In the genomic region with DNA sequence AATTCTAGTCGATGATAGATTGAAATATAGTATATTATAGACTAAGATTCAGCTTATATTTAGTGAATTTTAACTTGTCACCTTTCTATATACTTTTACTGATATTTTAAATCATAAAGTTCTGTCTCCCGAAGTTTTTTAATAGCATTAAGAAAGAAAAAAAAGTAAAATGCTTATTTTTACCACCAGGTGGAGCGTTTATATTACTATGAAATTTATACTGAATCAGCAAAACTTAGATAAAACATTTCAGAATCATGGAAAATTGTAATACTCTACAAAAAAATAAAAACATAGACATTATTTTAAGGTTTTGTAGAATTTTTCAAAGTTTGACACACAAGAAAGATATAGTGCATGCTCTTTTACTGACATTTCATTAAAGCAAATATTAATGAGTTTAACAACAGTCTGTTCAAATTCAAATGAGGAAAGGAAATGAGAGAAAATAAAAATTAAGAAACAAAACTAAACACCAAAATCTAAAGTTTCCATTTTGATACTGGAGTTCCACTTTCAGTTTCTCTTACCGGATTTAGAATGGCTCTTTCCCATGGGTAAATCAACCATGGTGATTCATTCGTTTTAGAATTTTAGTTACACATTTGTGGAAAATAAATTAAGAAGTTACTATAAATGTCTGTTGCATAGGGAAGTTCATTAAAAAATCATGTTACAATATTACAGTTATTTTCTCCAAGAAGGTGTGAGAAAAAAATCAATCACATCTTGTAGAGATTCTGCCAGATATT, we compare ENCODE assay signal across 8 cellular contexts.
A peak's percentile ranks its signal among the peaks of the same experiment; 100 is the strongest.
DNase-seq lines count a peak whose midpoint lies in the region; ATAC-seq, FAIRE-seq and TF ChIP-seq lines count a peak whose summit lies in the region.

No MANE protein-coding gene starts in this region.

- DNase-seq in A549 (ENCODE audit: low read depth in 1 of 2, low spot score in 1 of 2) (no peak), fibroblast of mammary gland (ENCODE audit: low read depth) (peak; percentile 51), thyroid gland (no peak), NCI-H82 (lab: John Stamatoyannopoulos, UW) (no peak), activated T-cell treated with anti-CD3 and anti-CD28 coated beads for 4 hours (no peak)
- DNase-seq in stimulated activated CD4-positive, alpha-beta T cell treated with anti-CD3 and anti-CD28 coated beads, Interleukin-4, amount 100 ng/mL, for 1 hour = no peak

- H3K9me3 ChIP-seq in A549 = no peaks in the 10 kb centered on the region
- H3K9me3 ChIP-seq in OCI-LY3 (ENCODE audit: insufficient read depth, low read length) = no peaks in the 10 kb centered on the region
- no peaks in the 10 kb centered on the region for H3K9me3 ChIP-seq in thyroid gland

- H4K20me1 ChIP-seq in OCI-LY3 (ENCODE audit: insufficient read depth, low read length) = no peaks in the 10 kb centered on the region

- peak; percentile 44 to 57; a peak in 4 of 5 replicates for TF ChIP-seq RAD21 in A549 (conservative IDR thresholded peaks at IDR 0.05 in 1 of 2, IDR thresholded peaks at IDR 0.05 in 1 of 2)

- H3K4me1 ChIP-seq in A549 = no peaks in the 10 kb centered on the region
- H3K4me1 ChIP-seq in OCI-LY3 (ENCODE audit: low read length) = peaks cover 13% of the 10 kb centered on the region
- H3K4me1 ChIP-seq in thyroid gland = no peaks in the 10 kb centered on the region

- TF ChIP-seq CTCF in A549 (IDR thresholded peaks at IDR 0.05) (no peak; the same call in 1 of the 3 replicates), OCI-LY3 (IDR thresholded peaks at IDR 0.05; ENCODE audit: low read depth, low read length) (peak; percentile 46; the same call in 1 of the 2 replicates), fibroblast of mammary gland (conservative IDR thresholded peaks at IDR 0.05; ENCODE audit: control insufficient read depth, insufficient read depth, low read depth, low read length) (peak; percentile 29), thyroid gland (IDR thresholded peaks at IDR 0.05) (peak in 1 of 6 experiments; percentile 34)

- H3K4me3 ChIP-seq in A549 = no peak overlapping the region
- peak overlapping the region; percentile 18; the same call in 1 of the 2 replicates for H3K4me3 ChIP-seq in OCI-LY3 (ENCODE audit: low read length)
- H3K4me3 ChIP-seq in fibroblast of mammary gland (ENCODE audit: control insufficient read depth, low read depth, low read length) = peak overlapping the region; percentile 12
- no peak overlapping the region for H3K4me3 ChIP-seq in thyroid gland (replicated peaks in 1 of 3)

- no peak overlapping the region for H3K9ac ChIP-seq in OCI-LY3 (ENCODE audit: low read length)

- POLR2A ChIA-PET in A549 (lab: Yijun Ruan, JAX) = no interaction called here

- no peaks in the 10 kb centered on the region for H3K27me3 ChIP-seq in OCI-LY3 (ENCODE audit: low read depth, low read length)
- H3K27me3 ChIP-seq in thyroid gland = no peaks in the 10 kb centered on the region

- no peak for ATAC-seq in A549
- ATAC-seq in GM21423 (IDR thresholded peaks at IDR 0.05; ENCODE audit: unreplicated experiment) = peak; percentile 63

- intact Hi-C loops in thyroid gland (cut with DNase I) = no loop called here

- WGBS in A549 (ENCODE audit: missing lambda C conversion rate) = 2% methylated on average over 5 of the region's 5 CpGs
- 48 to 57% methylated on average over 5 of the region's 5 CpGs for WGBS in thyroid gland, 2 donors

- no peak for TF ChIP-seq POLR2A in A549 (IDR thresholded peaks at IDR 0.05; ENCODE audit: low read length)
- TF ChIP-seq POLR2A in thyroid gland (IDR thresholded peaks at IDR 0.05) = no peak

- CTCF ChIA-PET in A549 (lab: Yijun Ruan, JAX) = no interaction called here

- FAIRE-seq in A549 (lab: Jason Lieb, UNC) = no peak

- TF ChIP-seq EP300 in A549 (IDR thresholded peaks at IDR 0.05) = no peak

- no peaks in the 10 kb centered on the region for H3K36me3 ChIP-seq in OCI-LY3 (replicated peaks; ENCODE audit: low read depth, low read length)
- no peaks in the 10 kb centered on the region for H3K36me3 ChIP-seq in thyroid gland

- H2AFZ ChIP-seq in OCI-LY3 (ENCODE audit: low read depth, low read length) = no peak overlapping the region

- H3K27ac ChIP-seq in A549 (no peak overlapping the region), OCI-LY3 (ENCODE audit: low read length) (no peak overlapping the region), thyroid gland (no peak overlapping the region)

- H3K4me2 ChIP-seq in A549 (no peak overlapping the region), OCI-LY3 (ENCODE audit: low read length) (peak overlapping the region; percentile 56)

- H3K79me2 ChIP-seq in OCI-LY3 (ENCODE audit: low read length) = no peaks in the 10 kb centered on the region

TF ChIP-seq in A549, 52 proteins besides CTCF, POLR2A, EP300 and RAD21:
- TF ChIP-seq MAFK (IDR thresholded peaks at IDR 0.05; ENCODE audit: partially characterized antibody) = peak; percentile 97
- peak; percentile 45; the same call in 2 of the 3 replicates for TF ChIP-seq SMC3 (IDR thresholded peaks at IDR 0.05)
- no peak for TF ChIP-seq CHD2 (IDR thresholded peaks at IDR 0.05; ENCODE audit: low read length, partially characterized antibody)
- TF ChIP-seq RFX5 (IDR thresholded peaks at IDR 0.05) = no peak

Comparison
In these comparisons a context has a peak if more than half of its experiments do, and no peak if none do; other contexts are left out.
1. H3K4me3 ChIP-seq: peak in OCI-LY3 (single experiment) and fibroblast of mammary gland (single experiment); none in A549 (single experiment) and thyroid gland (0 of 3).